ENCODE assay signal across 19 cellular contexts in the genomic region with DNA sequence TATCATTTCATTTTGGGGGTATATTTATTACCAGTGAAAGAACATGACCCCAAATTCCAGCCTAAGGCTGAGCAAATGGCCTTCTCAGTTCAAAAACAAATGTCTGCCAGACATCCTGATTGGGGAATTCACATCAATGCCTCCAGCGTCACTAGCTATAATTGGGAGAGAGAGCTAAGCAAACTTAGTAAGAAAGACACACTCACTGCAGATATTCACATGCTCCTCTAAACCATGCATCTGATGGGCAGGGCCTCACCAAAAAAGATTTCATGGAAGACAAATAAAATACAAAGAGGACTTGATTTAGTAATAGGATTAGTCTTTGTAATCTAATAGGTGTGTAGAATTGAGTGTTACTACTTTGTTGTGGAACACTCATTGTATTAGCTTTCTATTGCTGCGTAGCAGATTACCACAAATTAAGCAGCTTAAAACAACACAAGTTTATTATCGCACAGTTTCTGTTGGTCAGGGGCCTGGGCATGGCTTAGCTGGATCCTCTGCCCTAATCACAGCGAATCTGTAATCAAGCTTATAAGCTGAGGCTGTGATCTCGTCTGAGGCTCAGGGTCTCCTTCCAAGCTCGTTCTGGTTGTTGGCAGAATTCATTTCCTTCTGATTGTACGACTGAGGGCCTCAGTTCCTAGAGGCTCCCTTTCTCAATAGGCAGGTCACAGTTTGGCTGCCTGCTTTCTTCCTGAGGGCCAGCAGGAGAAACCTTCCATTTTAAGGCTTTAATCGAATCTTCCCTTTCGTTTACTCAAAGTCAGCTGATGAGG.
A peak's percentile ranks its signal among the peaks of the same experiment; 100 is the strongest.
DNase-seq lines count a peak whose midpoint lies in the region; ATAC-seq and TF ChIP-seq lines count a peak whose summit lies in the region.
"Had no signal": no experiment of that assay in that cellular context is flagged by ENCODE, and none has a peak within 500 bp of the region (broad histone marks: within the 10 kb centered on the region; RNA-seq: fewer than 3 reads in every experiment).

No MANE protein-coding gene starts in this region.

- peaks cover 83% of the 10 kb centered on the region for H3K36me3 Mint-ChIP-seq in nephron progenitor cell (ENCODE audit: low read depth)
- peaks cover 10% of the 10 kb centered on the region for H3K36me3 Mint-ChIP-seq in endothelial cell (ENCODE audit: low read depth, unreplicated experiment)
- H3K36me3 Mint-ChIP-seq: T-cell had no signal

- H3K9me3 Mint-ChIP-seq in nephron progenitor cell (no peaks in the 10 kb centered on the region), endothelial cell (ENCODE audit: unreplicated experiment) (no peaks in the 10 kb centered on the region)
- H3K9me3 Mint-ChIP-seq: activated CD4-positive, alpha-beta memory T cell treated with anti-CD3 and anti-CD28 coated beads, Interleukin-2, amount 10 ng/mL, durations not matched to agents 7 days and 5 days; activated T-cell treated with anti-CD3 and anti-CD28 coated beads, Interleukin-2, amount 50 U/mL, for 4 hours; T-cell had no signal

- H3K27ac ChIP-seq in WERI-Rb-1 (no peak overlapping the region), gastroesophageal sphincter (peak overlapping the region; percentile 75 to 86 (median 80)), temporal lobe (ENCODE audit: low read depth, low read length) (peak overlapping the region; percentile 75)

- no peak for TF ChIP-seq POLR2A in gastroesophageal sphincter (IDR thresholded peaks at IDR 0.05)

- peak; percentile 22 for ATAC-seq in gastroesophageal sphincter
- ATAC-seq: activated T-cell treated with anti-CD3 and anti-CD28 coated beads, Interleukin-2, amount 50 U/mL, for 4 hours; effector memory CD8-positive, alpha-beta T cell; HepG2; T-cell had no signal

- peaks cover 11 to 91% (median 22%) of the 10 kb centered on the region in 3 donors for H3K4me1 ChIP-seq in gastroesophageal sphincter

- H3K27me3 Mint-ChIP-seq in nephron progenitor cell (ENCODE audit: low read depth, poor library complexity), result no peaks in the 10 kb centered on the region
- peaks cover 3% of the 10 kb centered on the region for H3K27me3 Mint-ChIP-seq in endothelial cell (ENCODE audit: unreplicated experiment)
- H3K27me3 Mint-ChIP-seq: activated CD4-positive, alpha-beta memory T cell treated with anti-CD3 and anti-CD28 coated beads, Interleukin-2, amount 10 ng/mL, durations not matched to agents 7 days and 5 days; effector memory CD8-positive, alpha-beta T cell; T-cell had no signal

- TF ChIP-seq EP300 in gastroesophageal sphincter (IDR thresholded peaks at IDR 0.05), result no peak

- H3K4me3 ChIP-seq in WERI-Rb-1 (ENCODE audit: low read depth, low read length) (no peak overlapping the region), gastroesophageal sphincter (no peak overlapping the region)
- H3K4me3 ChIP-seq: ovary had no signal

- peak; percentile 82 for DNase-seq in WERI-Rb-1
- DNase-seq in nephron progenitor cell, result no peak
- DNase-seq in endothelial cell (ENCODE audit: low spot score), result no peak
- no peak for DNase-seq in stimulated activated CD4-positive, alpha-beta T cell treated with anti-CD3 and anti-CD28 coated beads, Interleukin-2, amount 100 ng/mL, for 48 hours
- no peak for DNase-seq in DMS53 treated with DMSO at 0.1 percent for 48 hours (lab: John Stamatoyannopoulos, UW; ENCODE audit: unreplicated experiment)
- no peak for DNase-seq in HuH-7.5 (ENCODE audit: low spot score)
- DNase-seq: activated CD4-positive, alpha-beta memory T cell treated with anti-CD3 and anti-CD28 coated beads, Interleukin-2, amount 10 ng/mL, durations not matched to agents 7 days and 5 days; activated T-cell treated with anti-CD3 and anti-CD28 coated beads, Interleukin-2, amount 50 U/mL, for 4 hours; effector memory CD8-positive, alpha-beta T cell; MM.1S; NCI-H187 treated with DMSO at 0.1 percent for 48 hours; NCI-H446 treated with DMSO at 0.1 percent for 48 hours; ovary; stimulated activated CD4-positive, alpha-beta T cell treated with anti-CD3 and anti-CD28 coated beads, Interleukin-15, amount 100 ng/mL, for 24 hours; stimulated activated naive CD4-positive, alpha-beta T cell; T-cell had no signal

- H3K36me3 ChIP-seq in WERI-Rb-1, result peaks cover 6% of the 10 kb centered on the region; the same call in 1 of the 2 replicates
- peaks cover 0 to 19% of the 10 kb centered on the region in 2 donors for H3K36me3 ChIP-seq in gastroesophageal sphincter
- H3K36me3 ChIP-seq: ovary had no signal

- TF ChIP-seq CTCF in WERI-Rb-1 (IDR thresholded peaks at IDR 0.05; ENCODE audit: low read depth, low read length), result no peak
- TF ChIP-seq CTCF in gastroesophageal sphincter (IDR thresholded peaks at IDR 0.05), result no peak
- no peak for TF ChIP-seq CTCF in nephron progenitor cell (IDR thresholded peaks at IDR 0.05)
- TF ChIP-seq CTCF in endothelial cell (IDR thresholded peaks at IDR 0.05; ENCODE audit: unreplicated experiment), result no peak

- no peaks in the 10 kb centered on the region for H3K9me3 ChIP-seq in WERI-Rb-1 (ENCODE audit: severe bottlenecking)
- H3K9me3 ChIP-seq in gastroesophageal sphincter, result no peaks in the 10 kb centered on the region
- H3K9me3 ChIP-seq: ovary had no signal

- peak overlapping the region; percentile 86 for H3K27ac Mint-ChIP-seq in nephron progenitor cell
- no peak overlapping the region for H3K27ac Mint-ChIP-seq in endothelial cell (ENCODE audit: unreplicated experiment)
- H3K27ac Mint-ChIP-seq: activated CD4-positive, alpha-beta memory T cell treated with anti-CD3 and anti-CD28 coated beads, Interleukin-2, amount 10 ng/mL, durations not matched to agents 7 days and 5 days; effector memory CD8-positive, alpha-beta T cell; T-cell had no signal

- H3K4me3 Mint-ChIP-seq in nephron progenitor cell (no peak overlapping the region), endothelial cell (ENCODE audit: unreplicated experiment) (no peak overlapping the region)
- H3K4me3 Mint-ChIP-seq: activated CD4-positive, alpha-beta memory T cell treated with anti-CD3 and anti-CD28 coated beads, Interleukin-2, amount 10 ng/mL, durations not matched to agents 7 days and 5 days; activated T-cell treated with anti-CD3 and anti-CD28 coated beads, Interleukin-2, amount 50 U/mL, for 4 hours; effector memory CD8-positive, alpha-beta T cell; T-cell had no signal

- H3K27me3 ChIP-seq in WERI-Rb-1 (ENCODE audit: insufficient read depth, low read depth, severe bottlenecking), result no peaks in the 10 kb centered on the region
- H3K27me3 ChIP-seq in gastroesophageal sphincter, result no peaks in the 10 kb centered on the region
- H3K27me3 ChIP-seq: ovary had no signal

- 48 to 49% methylated on average over 5 to 9 of the region's 9 CpGs for WGBS in gastroesophageal sphincter (ENCODE audit: low coverage in 1 of 2), 2 donors

- peaks cover 33% of the 10 kb centered on the region for H3K4me1 Mint-ChIP-seq in nephron progenitor cell
- H3K4me1 Mint-ChIP-seq in endothelial cell (ENCODE audit: unreplicated experiment), result peaks cover 4% of the 10 kb centered on the region
- H3K4me1 Mint-ChIP-seq: activated CD4-positive, alpha-beta memory T cell treated with anti-CD3 and anti-CD28 coated beads, Interleukin-2, amount 10 ng/mL, durations not matched to agents 7 days and 5 days; T-cell had no signal
